8 cellular contexts compared by ENCODE assay signal in the genomic region with DNA sequence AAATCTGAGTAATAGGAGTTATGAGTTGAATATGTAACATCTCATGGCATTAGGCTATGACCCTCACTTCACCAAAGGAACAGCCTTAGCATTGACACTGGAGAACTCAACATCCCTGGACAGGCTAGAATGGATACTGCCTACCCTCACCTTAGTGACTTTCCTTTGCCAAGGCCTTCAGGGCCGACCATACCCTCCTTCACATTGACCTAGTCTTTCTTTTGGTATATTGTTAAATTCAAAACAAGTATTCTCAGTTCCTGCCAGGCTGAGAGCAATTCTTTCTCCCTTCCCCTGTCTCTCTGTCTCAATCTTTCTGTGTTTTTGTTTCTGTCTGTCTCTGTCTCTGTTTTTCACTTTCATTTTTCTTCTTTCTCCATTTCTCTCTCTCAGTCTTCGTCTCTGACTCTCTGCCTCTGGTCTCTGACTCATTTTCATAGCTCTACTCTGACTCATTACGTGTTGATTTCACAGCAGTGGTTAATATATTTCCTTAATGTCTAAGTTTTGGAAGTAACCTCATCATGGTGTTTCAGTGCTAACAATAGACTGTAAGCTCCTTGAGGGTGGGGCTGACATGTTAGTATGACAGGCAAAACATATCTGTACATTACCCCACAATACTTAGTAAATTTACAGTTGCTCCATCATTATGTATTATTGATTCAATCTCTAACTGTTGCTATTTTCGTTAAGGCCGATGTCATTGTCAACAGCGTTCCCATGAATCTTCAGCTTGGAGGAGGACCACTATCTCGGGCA. TPM values are rescaled to one million over a fixed set of nuclear protein-coding genes. Genes with fewer than 3 reads are reported as not detected.
DNase-seq lines count a peak whose midpoint lies in the region; ATAC-seq and TF ChIP-seq lines count a peak whose summit lies in the region.

No MANE protein-coding gene starts in this region.

- no peaks in the 10 kb centered on the region for H4K20me1 ChIP-seq in GM23248 (ENCODE audit: insufficient read depth)

- no peak for TF ChIP-seq CTCF in astrocyte of the cerebellum (IDR thresholded peaks at IDR 0.05; ENCODE audit: low read depth, low read length, missing control alignments)

- 59 to 60% methylated on average over 7 of the region's 7 CpGs for WGBS in GM23248 (ENCODE audit: low coverage in 1 of 2, low lambda C conversion rate in 2 of 2, missing lambda C conversion rate in 2 of 2), 2 experiments

- peak overlapping the region; percentile 3 for H3K4me3 Mint-ChIP-seq in stimulated activated effector memory CD8-positive, alpha-beta T cell treated with anti-CD3 and anti-CD28 coated beads, Interleukin-12 subunit alpha, Interleukin-12 subunit beta, amount 100 ng/mL, for 72 hours

- H3K9me3 Mint-ChIP-seq in stimulated activated effector memory CD8-positive, alpha-beta T cell treated with anti-CD3 and anti-CD28 coated beads, Interleukin-12 subunit alpha, Interleukin-12 subunit beta, amount 100 ng/mL, for 72 hours, result no peaks in the 10 kb centered on the region

- no peaks in the 10 kb centered on the region for H3K9me3 ChIP-seq in GM23248 (ENCODE audit: low read depth)

- H3K4me1 Mint-ChIP-seq in stimulated activated effector memory CD8-positive, alpha-beta T cell treated with anti-CD3 and anti-CD28 coated beads, Interleukin-12 subunit alpha, Interleukin-12 subunit beta, amount 100 ng/mL, for 72 hours, result peaks cover 7% of the 10 kb centered on the region

- no peaks in the 10 kb centered on the region for H3K27me3 ChIP-seq in GM23248 (replicated peaks; ENCODE audit: insufficient read depth)

- H3K4me1 ChIP-seq in GM23248 (ENCODE audit: insufficient read depth), result no peaks in the 10 kb centered on the region

- intact Hi-C loops in Right ventricle myocardium inferior (cut with DNase I), result no loop called here

- peaks cover 40% of the 10 kb centered on the region for H3K36me3 Mint-ChIP-seq in stimulated activated effector memory CD8-positive, alpha-beta T cell treated with anti-CD3 and anti-CD28 coated beads, Interleukin-12 subunit alpha, Interleukin-12 subunit beta, amount 100 ng/mL, for 72 hours

- H3K27ac Mint-ChIP-seq in stimulated activated effector memory CD8-positive, alpha-beta T cell treated with anti-CD3 and anti-CD28 coated beads, Interleukin-12 subunit alpha, Interleukin-12 subunit beta, amount 100 ng/mL, for 72 hours, result no peak overlapping the region

- H3K9me2 ChIP-seq in GM23248 (ENCODE audit: insufficient read depth), result no peaks in the 10 kb centered on the region

- H3K79me2 ChIP-seq in GM23248 (ENCODE audit: insufficient read depth), result no peaks in the 10 kb centered on the region

- ATAC-seq in GM18502 (IDR thresholded peaks at IDR 0.05; ENCODE audit: poor library complexity, unreplicated experiment) (peak; percentile 97), Right ventricle myocardium inferior (no peak)
- ATAC-seq in stimulated activated effector memory CD8-positive, alpha-beta T cell treated with anti-CD3 and anti-CD28 coated beads, Interleukin-12 subunit alpha, Interleukin-12 subunit beta, amount 100 ng/mL, for 72 hours, result peak; percentile 98

- H2AFZ ChIP-seq in GM23248, result peak overlapping the region; percentile 65

- in situ Hi-C loops in GM23248 (cut with MboI) (no loop called here), astrocyte of the cerebellum (cut with HindIII; ENCODE audit: low sequenced_read_pairs) (no loop called here)

- H3F3A ChIP-seq in GM23248 (ENCODE audit: insufficient read depth), result peaks cover 12% of the 10 kb centered on the region

- peak overlapping the region; percentile 21 for H3K4me2 ChIP-seq in GM23248 (ENCODE audit: unreplicated experiment)

- H3K4me3 ChIP-seq in GM23248 (peak overlapping the region; percentile 37), astrocyte of the cerebellum (ENCODE audit: low read depth, low read length) (no peak overlapping the region)

- DNase-seq in GM23248, result peak; percentile 86
- peak; percentile 88 for DNase-seq in LHCN-M2 (ENCODE audit: low read depth)
- DNase-seq in astrocyte of the cerebellum (ENCODE audit: low read depth), result peak; percentile 45
- DNase-seq in stimulated activated effector memory CD8-positive, alpha-beta T cell treated with anti-CD3 and anti-CD28 coated beads, Interleukin-12 subunit alpha, Interleukin-12 subunit beta, amount 100 ng/mL, for 72 hours (ENCODE audit: low spot score in 2 of 2), result peak; percentile 7 to 74
- no peak for DNase-seq in NCI-H1105 (lab: John Stamatoyannopoulos, UW)
- DNase-seq in NCI-H510A treated with DMSO at 0.1 percent for 48 hours (lab: John Stamatoyannopoulos, UW), result no peak
- no peak for DNase-seq in Right ventricle myocardium inferior (ENCODE audit: missing footprints)

- H3K36me3 ChIP-seq in GM23248 (ENCODE audit: low read depth), result no peaks in the 10 kb centered on the region

- peak overlapping the region; percentile 54 for H3K9ac ChIP-seq in GM23248

- peak overlapping the region; percentile 59 for H3K27ac ChIP-seq in GM23248

RNA-seq across cellular contexts. Expression of gene PARP15, which starts 32.5 kb away (rescaled TPM):
- total RNA-seq in GM23248 (2014; rRNA removed; shearing (Covaris generic)), result under 0.01 TPM in 1 of 2 replicates, not detected in the other
- 0.29 TPM in 2 replicates for polyA plus RNA-seq in GM23248 (2016; fragmentation: Nextera tagmentation; extraction: Ambion mirVana)
- total RNA-seq in LHCN-M2 (2014; rRNA removed) (not detected in 2 replicates), Right ventricle myocardium inferior (0.51 TPM)
- polyA plus RNA-seq in LHCN-M2 (2012), result not detected

RNA-seq across cellular contexts. Expression of gene DTX3L, which starts 45.8 kb away (rescaled TPM):
- total RNA-seq in GM23248 (2014; rRNA removed; shearing (Covaris generic)), result 10.1 and 12.9 TPM in 2 replicates
- polyA plus RNA-seq in GM23248 (2016; fragmentation: Nextera tagmentation; extraction: Ambion mirVana), result 7.7 and 9.4 TPM in 2 replicates
- total RNA-seq in LHCN-M2 (2014; rRNA removed) (13.2 and 24.9 TPM in 2 replicates), Right ventricle myocardium inferior (14.6 TPM)
- polyA plus RNA-seq in LHCN-M2 (2012), result 4.9 TPM

RNA-seq across cellular contexts. Expression of gene PARP9, which starts 45.9 kb away (rescaled TPM):
- total RNA-seq in GM23248 (2014; rRNA removed; shearing (Covaris generic)), result 15.2 and 16.4 TPM in 2 replicates
- polyA plus RNA-seq in GM23248 (2016; fragmentation: Nextera tagmentation; extraction: Ambion mirVana), result 13.7 and 14.2 TPM in 2 replicates
- total RNA-seq in LHCN-M2 (2014; rRNA removed) (9.0 and 21.3 TPM in 2 replicates), Right ventricle myocardium inferior (14.0 TPM)
- 3.5 TPM for polyA plus RNA-seq in LHCN-M2 (2012)

Comparison
In these comparisons a context has a peak if more than half of its experiments do, and no peak if none do; other contexts are left out.
1. DNase-seq: peak in GM23248 (single experiment), LHCN-M2 (single experiment), astrocyte of the cerebellum (single experiment) and stimulated activated effector memory CD8-positive, alpha-beta T cell treated with anti-CD3 and anti-CD28 coated beads, Interleukin-12 subunit alpha, Interleukin-12 subunit beta, amount 100 ng/mL, for 72 hours (2 of 2); none in NCI-H1105 (single experiment), NCI-H510A treated with DMSO at 0.1 percent for 48 hours (single experiment) and Right ventricle myocardium inferior (single experiment).